Comparison of ENCODE assay signal across 8 cellular contexts in genomic region chr1:179953974-179954493, GRCh38. TPM values are rescaled to one million over a fixed set of nuclear protein-coding genes. Genes with fewer than 3 reads are reported as not detected.
A peak's percentile ranks its signal among the peaks of the same experiment; 100 is the strongest.
DNase-seq lines count a peak whose midpoint lies in the region; ATAC-seq and TF ChIP-seq lines count a peak whose summit lies in the region.

No MANE protein-coding gene starts in this region.

- H3K79me2 ChIP-seq in DOHH2 (ENCODE audit: control insufficient read depth, low read length): peaks cover 49% of the 10 kb centered on the region

- intact Hi-C loops in dendritic cell treated with granulocyte-macrophage colony-stimulating factor and Interleukin-4, amounts not matched to agents 40 ng/mL and 50 ng/mL, for 4 days (cut with micrococcal nuclease): loop anchor here (2.0 kb wide), 1 partner anchor 71 kb away; the partner anchor contains the start of gene TOR1AIP1

- H3K36me3 ChIP-seq in DOHH2 (ENCODE audit: control insufficient read depth, low read length): peaks cover 15% of the 10 kb centered on the region; the same call in 1 of the 2 replicates

- no peaks in the 10 kb centered on the region for H3K27me3 Mint-ChIP-seq in dendritic cell treated with granulocyte-macrophage colony-stimulating factor and Interleukin-4, amounts not matched to agents 40 ng/mL and 50 ng/mL, for 4 days
- peaks cover 2% of the 10 kb centered on the region for H3K27me3 Mint-ChIP-seq in mesothelial cell of epicardium (ENCODE audit: low read depth)
- H3K27me3 Mint-ChIP-seq in stimulated activated naive CD8-positive, alpha-beta T cell treated with anti-CD3 and anti-CD28 coated beads, Interleukin-15, amount 100 ng/mL, for 72 hours: no peaks in the 10 kb centered on the region

- H3K4me2 ChIP-seq in DOHH2 (ENCODE audit: low read length): peak overlapping the region; percentile 69

- peak overlapping the region; percentile 78 for H3K27ac ChIP-seq in DOHH2 (ENCODE audit: low read depth, low read length)

- DNase-seq in HCEC 1CT: peak; percentile 49
- DNase-seq in NCI-H128 (lab: John Stamatoyannopoulos, UW; ENCODE audit: unreplicated experiment): peak; percentile 46
- peak in 1 of 2 experiments; percentile 42 for DNase-seq in mesothelial cell of epicardium (ENCODE audit: low spot score in 2 of 2, unreplicated experiment in 2 of 2)
- peak; percentile 48 to 68 for DNase-seq in stimulated activated naive CD8-positive, alpha-beta T cell treated with anti-CD3 and anti-CD28 coated beads, Interleukin-15, amount 100 ng/mL, for 72 hours
- no peak for DNase-seq in GM19238 (ENCODE audit: insufficient read length, low spot score)

- TF ChIP-seq CTCF in DOHH2 (IDR thresholded peaks at IDR 0.05; ENCODE audit: low read depth, low read length, poor library complexity, severe bottlenecking) (peak; percentile 59), WI38 (IDR thresholded peaks at IDR 0.05; ENCODE audit: low read depth, low read length) (no peak; the same call in 1 of the 2 replicates), mesothelial cell of epicardium (IDR thresholded peaks at IDR 0.05; ENCODE audit: unreplicated experiment) (no peak)

- peak overlapping the region; percentile 95 for H3K27ac Mint-ChIP-seq in dendritic cell treated with granulocyte-macrophage colony-stimulating factor and Interleukin-4, amounts not matched to agents 40 ng/mL and 50 ng/mL, for 4 days
- H3K27ac Mint-ChIP-seq in mesothelial cell of epicardium: peak overlapping the region; percentile 90
- H3K27ac Mint-ChIP-seq in stimulated activated naive CD8-positive, alpha-beta T cell treated with anti-CD3 and anti-CD28 coated beads, Interleukin-15, amount 100 ng/mL, for 72 hours: peak overlapping the region; percentile 95 to 97

- H3F3A ChIP-seq in DOHH2 (ENCODE audit: control insufficient read depth, insufficient read depth): peaks cover 8% of the 10 kb centered on the region

- H3K27me3 ChIP-seq in DOHH2 (ENCODE audit: control insufficient read depth, low read length): no peaks in the 10 kb centered on the region

- H3K9me3 ChIP-seq in DOHH2 (ENCODE audit: control insufficient read depth, insufficient read depth, low read length): no peaks in the 10 kb centered on the region

- no peaks in the 10 kb centered on the region for H3K9me2 ChIP-seq in DOHH2 (replicated peaks; ENCODE audit: control insufficient read depth, low read length)

- H3K4me3 Mint-ChIP-seq in dendritic cell treated with granulocyte-macrophage colony-stimulating factor and Interleukin-4, amounts not matched to agents 40 ng/mL and 50 ng/mL, for 4 days: peak overlapping the region; percentile 82
- H3K4me3 Mint-ChIP-seq in mesothelial cell of epicardium: peak overlapping the region; percentile 87
- H3K4me3 Mint-ChIP-seq in stimulated activated naive CD8-positive, alpha-beta T cell treated with anti-CD3 and anti-CD28 coated beads, Interleukin-15, amount 100 ng/mL, for 72 hours: peak overlapping the region; percentile 85 to 92

- H4K20me1 ChIP-seq in DOHH2 (ENCODE audit: control insufficient read depth, insufficient read depth, low read depth, low read length): peaks cover 15% of the 10 kb centered on the region; the same call in 1 of the 2 replicates

- H3K9me3 Mint-ChIP-seq in dendritic cell treated with granulocyte-macrophage colony-stimulating factor and Interleukin-4, amounts not matched to agents 40 ng/mL and 50 ng/mL, for 4 days: no peaks in the 10 kb centered on the region
- no peaks in the 10 kb centered on the region for H3K9me3 Mint-ChIP-seq in mesothelial cell of epicardium
- H3K9me3 Mint-ChIP-seq in stimulated activated naive CD8-positive, alpha-beta T cell treated with anti-CD3 and anti-CD28 coated beads, Interleukin-15, amount 100 ng/mL, for 72 hours: no peaks in the 10 kb centered on the region

- peak overlapping the region; percentile 96 for H3K4me3 ChIP-seq in DOHH2 (ENCODE audit: low read length)
- peak overlapping the region; percentile 94 for H3K4me3 ChIP-seq in WI38 (ENCODE audit: low read depth, low read length)

- peaks cover 57% of the 10 kb centered on the region for H3K4me1 ChIP-seq in DOHH2 (ENCODE audit: control insufficient read depth, low read length)

- peak; percentile 47 for ATAC-seq in stimulated activated naive CD8-positive, alpha-beta T cell treated with anti-CD3 and anti-CD28 coated beads, Interleukin-15, amount 100 ng/mL, for 72 hours

- H3K4me1 Mint-ChIP-seq in dendritic cell treated with granulocyte-macrophage colony-stimulating factor and Interleukin-4, amounts not matched to agents 40 ng/mL and 50 ng/mL, for 4 days (ENCODE audit: low read depth): peaks cover 44% of the 10 kb centered on the region
- H3K4me1 Mint-ChIP-seq in mesothelial cell of epicardium: peaks cover 24% of the 10 kb centered on the region
- peaks cover 38% of the 10 kb centered on the region for H3K4me1 Mint-ChIP-seq in stimulated activated naive CD8-positive, alpha-beta T cell treated with anti-CD3 and anti-CD28 coated beads, Interleukin-15, amount 100 ng/mL, for 72 hours

- H3K36me3 Mint-ChIP-seq in dendritic cell treated with granulocyte-macrophage colony-stimulating factor and Interleukin-4, amounts not matched to agents 40 ng/mL and 50 ng/mL, for 4 days (ENCODE audit: low read depth): peaks cover 18% of the 10 kb centered on the region
- no peaks in the 10 kb centered on the region for H3K36me3 Mint-ChIP-seq in mesothelial cell of epicardium

RNA-seq across cellular contexts. Expression of gene CEP350, which starts 0.6 kb away (rescaled TPM):
- total RNA-seq in mesothelial cell of epicardium: 54.6 to 58.0 TPM (median 55.1 TPM) in 3 replicates
